ENCODE assay signal across 9 cellular contexts in the genomic region with DNA sequence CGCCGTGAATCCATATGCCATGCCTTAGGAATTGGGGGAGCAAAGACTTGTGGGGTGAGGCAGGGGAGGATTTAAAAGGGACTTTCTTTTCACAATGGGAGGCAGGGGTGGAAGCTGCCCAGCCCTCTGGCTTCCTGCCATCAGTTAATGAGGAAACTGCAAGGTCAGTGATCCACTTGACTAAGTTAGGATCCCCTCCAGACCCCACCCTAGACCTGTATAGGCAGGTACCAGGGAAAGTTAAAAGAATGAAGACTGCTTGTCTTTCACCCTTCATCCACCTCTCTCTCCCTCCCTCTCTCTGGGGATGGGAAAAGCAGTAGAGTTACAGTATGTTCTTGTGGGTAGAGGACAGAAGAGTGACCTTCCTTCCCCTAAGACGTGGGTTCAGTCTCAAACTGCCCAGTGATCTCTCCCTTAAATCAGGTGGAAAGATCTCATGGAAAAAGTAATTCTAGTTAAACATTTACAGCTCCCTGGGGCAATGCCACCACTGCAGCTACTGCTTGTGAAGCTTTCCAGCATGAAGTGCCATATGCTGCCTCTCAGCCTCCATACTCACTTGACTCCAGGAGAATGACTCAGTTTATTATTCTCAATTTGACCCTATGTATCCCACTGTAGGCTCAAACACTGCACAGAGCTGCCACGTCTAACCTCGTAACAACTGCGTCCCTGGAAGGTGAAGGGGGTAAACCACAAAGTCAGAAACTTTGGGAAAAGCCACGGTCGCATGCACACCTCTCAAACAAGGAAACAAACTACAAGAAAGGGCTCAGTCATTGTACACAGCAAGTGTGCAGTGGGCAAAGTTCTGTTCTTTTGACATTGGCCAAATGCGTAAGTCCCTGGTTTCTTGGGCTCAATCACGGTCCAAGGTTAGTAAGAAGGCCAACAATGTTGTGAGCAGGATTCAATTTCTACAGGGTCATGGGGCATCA. TPM values are rescaled to one million over a fixed set of nuclear protein-coding genes. Genes with fewer than 3 reads are reported as not detected.
DNase-seq lines count a peak whose midpoint lies in the region; ATAC-seq and TF ChIP-seq lines count a peak whose summit lies in the region.
"Had no signal": no experiment of that assay in that cellular context is flagged by ENCODE, and none has a peak within 500 bp of the region (broad histone marks: within the 10 kb centered on the region; RNA-seq: fewer than 3 reads in every experiment).

No MANE protein-coding gene starts in this region.

- H3K4me3 ChIP-seq in astrocyte of the spinal cord (ENCODE audit: low read depth, low read length) (peak overlapping the region; percentile 84), liver (ENCODE audit: low read depth in 1 of 3, low read length in 3 of 3) (peak overlapping the region; percentile 50 to 99 (median 99)), upper lobe of left lung (peak overlapping the region in 3 of 4 donors; percentile 70 to 95 (median 85))

- H3K9me3 Mint-ChIP-seq in activated naive CD4-positive, alpha-beta T cell treated with anti-CD3 and anti-CD28 coated beads, Interleukin-2, amount 50 U/mL, for 24 hours = no peaks in the 10 kb centered on the region

- DNase-seq in activated naive CD4-positive, alpha-beta T cell treated with anti-CD3 and anti-CD28 coated beads, Interleukin-2, amount 50 U/mL, for 16 hours = no peak
- DNase-seq in astrocyte of the spinal cord (ENCODE audit: low read depth, low spot score) = no peak
- DNase-seq in upper lobe of left lung = peak in 1 of 2 donors; percentile 33
- no peak for DNase-seq in AG08395 (ENCODE audit: low spot score)
- DNase-seq in head of caudate nucleus = no peak
- DNase-seq in HEK293T (ENCODE audit: extremely low spot score) = no peak

- 43% methylated on average over 10 of the region's 10 CpGs for WGBS in liver
- WGBS in upper lobe of left lung, 2 donors = 68 to 75% methylated on average over 10 of the region's 10 CpGs

- peaks cover 28% of the 10 kb centered on the region for H3K4me1 Mint-ChIP-seq in activated naive CD4-positive, alpha-beta T cell treated with anti-CD3 and anti-CD28 coated beads, Interleukin-2, amount 50 U/mL, for 24 hours

- ATAC-seq in upper lobe of left lung (ENCODE audit: low FRiP score in 2 of 2) = no peak

- CTCF ChIA-PET in HEK293T (lab: Yijun Ruan, JAX) = interaction anchor here (0.9 kb wide), 1 partner anchor 11 kb away, joined by 3 read pairs; no protein-coding TSS in a partner anchor

- H3K27ac Mint-ChIP-seq in activated naive CD4-positive, alpha-beta T cell treated with anti-CD3 and anti-CD28 coated beads, Interleukin-2, amount 50 U/mL, for 24 hours = no peak overlapping the region

- no peak for TF ChIP-seq RAD21 in liver (IDR thresholded peaks at IDR 0.05)

- H3K4me1 ChIP-seq in liver (ENCODE audit: control insufficient read depth in 4 of 4, insufficient read depth in 4 of 4, low read length in 3 of 4) (peaks cover 7 to 25% (median 18%) of the 10 kb centered on the region in 4 donors), upper lobe of left lung (peaks cover 18 to 24% (median 22%) of the 10 kb centered on the region in 4 donors)

- intact Hi-C loops in head of caudate nucleus (cut with DNase I) = no loop called here

- H3K27ac ChIP-seq in liver (ENCODE audit: low read depth in 1 of 2, low read length in 2 of 2) (peak overlapping the region; percentile 25 to 38), upper lobe of left lung (peak overlapping the region in 3 of 4 donors; percentile 55 to 92 (median 88))

- no peaks in the 10 kb centered on the region for H3K27me3 Mint-ChIP-seq in activated naive CD4-positive, alpha-beta T cell treated with anti-CD3 and anti-CD28 coated beads, Interleukin-2, amount 50 U/mL, for 24 hours

- peak overlapping the region; percentile 82 to 96 for H3K9ac ChIP-seq in liver (ENCODE audit: low read depth in 1 of 2, low read length in 2 of 2)

- H3K36me3 ChIP-seq in liver (ENCODE audit: control insufficient read depth in 4 of 4, insufficient read depth in 3 of 4, low read depth in 1 of 4, low read length in 3 of 4) (peaks cover 0 to 2% (median under 1%) of the 10 kb centered on the region in 4 donors), upper lobe of left lung (peaks cover 0 to 8% (median 0%) of the 10 kb centered on the region in 4 donors)

- no peak for TF ChIP-seq POLR2A in upper lobe of left lung (IDR thresholded peaks at IDR 0.05)

- POLR2A ChIA-PET in HEK293T (lab: Yijun Ruan, JAX) = interaction anchor here (0.6 to 2.1 kb wide), 5 partner anchors 17 to 66 kb away, joined by 3 to 16 read pairs (median 3); a partner anchor contains a TSS

- peak overlapping the region; percentile 96 for H3K4me3 Mint-ChIP-seq in activated naive CD4-positive, alpha-beta T cell treated with anti-CD3 and anti-CD28 coated beads, Interleukin-2, amount 50 U/mL, for 24 hours

- TF ChIP-seq CTCF in astrocyte of the spinal cord (IDR thresholded peaks at IDR 0.05; ENCODE audit: low read depth, low read length) = no peak
- no peak for TF ChIP-seq CTCF in liver (IDR thresholded peaks at IDR 0.05; ENCODE audit: low read depth, low read length, missing input control)
- TF ChIP-seq CTCF in upper lobe of left lung (IDR thresholded peaks at IDR 0.05) = no peak

- H3K27me3 ChIP-seq in liver (ENCODE audit: control insufficient read depth in 4 of 4, insufficient read depth in 4 of 4, low read length in 3 of 4) (no peaks in the 10 kb centered on the region), upper lobe of left lung (no peaks in the 10 kb centered on the region)

- no peak for TF ChIP-seq EP300 in upper lobe of left lung (IDR thresholded peaks at IDR 0.05)

- H3K9me3 ChIP-seq in liver (ENCODE audit: control insufficient read depth in 4 of 4, low read length in 3 of 4) = no peaks in the 10 kb centered on the region
- H3K9me3 ChIP-seq in upper lobe of left lung = no peaks in the 10 kb centered on the region

- peaks cover 8% of the 10 kb centered on the region for H3K36me3 Mint-ChIP-seq in activated naive CD4-positive, alpha-beta T cell treated with anti-CD3 and anti-CD28 coated beads, Interleukin-2, amount 50 U/mL, for 24 hours

- in situ Hi-C loops in astrocyte of the spinal cord (cut with HindIII; ENCODE audit: low sequenced_read_pairs) = no loop called here

TF ChIP-seq in liver, 16 proteins besides CTCF, POLR2A, EP300 and RAD21 (continues in another document):
- TF ChIP-seq FOXA2 (IDR thresholded peaks at IDR 0.05) (peak; percentile 34), HNF4A (conservative IDR thresholded peaks at IDR 0.05) (peak; percentile 58 to 72), JUND (IDR thresholded peaks at IDR 0.05) (peak; percentile 46 to 66), EGR1 (IDR thresholded peaks at IDR 0.05; ENCODE audit: low read depth in 2 of 2) (peak; percentile 44 to 94), NR2F2 (IDR thresholded peaks at IDR 0.05) (no peak), TAF1 (conservative IDR thresholded peaks at IDR 0.05) (peak; percentile 97), YY1 (IDR thresholded peaks at IDR 0.05) (peak; percentile 46), HNF4G (IDR thresholded peaks at IDR 0.05) (no peak)
- TF ChIP-seq, protein P1, sequence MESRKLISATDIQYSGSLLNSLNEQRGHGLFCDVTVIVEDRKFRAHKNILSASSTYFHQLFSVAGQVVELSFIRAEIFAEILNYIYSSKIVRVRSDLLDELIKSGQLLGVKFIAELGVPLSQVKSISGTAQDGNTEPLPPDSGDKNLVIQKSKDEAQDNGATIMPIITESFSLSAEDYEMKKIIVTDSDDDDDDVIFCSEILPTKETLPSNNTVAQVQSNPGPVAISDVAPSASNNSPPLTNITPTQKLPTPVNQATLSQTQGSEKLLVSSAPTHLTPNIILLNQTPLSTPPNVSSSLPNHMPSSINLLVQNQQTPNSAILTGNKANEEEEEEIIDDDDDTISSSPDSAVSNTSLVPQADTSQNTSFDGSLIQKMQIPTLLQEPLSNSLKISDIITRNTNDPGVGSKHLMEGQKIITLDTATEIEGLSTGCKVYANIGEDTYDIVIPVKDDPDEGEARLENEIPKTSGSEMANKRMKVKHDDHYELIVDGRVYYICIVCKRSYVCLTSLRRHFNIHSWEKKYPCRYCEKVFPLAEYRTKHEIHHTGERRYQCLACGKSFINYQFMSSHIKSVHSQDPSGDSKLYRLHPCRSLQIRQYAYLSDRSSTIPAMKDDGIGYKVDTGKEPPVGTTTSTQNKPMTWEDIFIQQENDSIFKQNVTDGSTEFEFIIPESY (IDR thresholded peaks at IDR 0.05) = peak; percentile 50

TF ChIP-seq in HEK293T, 16 proteins besides CTCF, POLR2A, EP300 and RAD21:
- no peak for TF ChIP-seq TARDBP (IDR thresholded peaks at IDR 0.05)
- no peak for TF ChIP-seq ZNF384 (IDR thresholded peaks at IDR 0.05)
- no peak for TF ChIP-seq SUZ12 (IDR thresholded peaks at IDR 0.05)
- TF ChIP-seq BHLHE40 (IDR thresholded peaks at IDR 0.05; ENCODE audit: borderline replicate concordance) = no peak
- TF ChIP-seq FOXK2 (IDR thresholded peaks at IDR 0.05) = no peak
- TF ChIP-seq LEF1 (IDR thresholded peaks at IDR 0.05; ENCODE audit: borderline replicate concordance) = no peak
TF ChIP-seq in HEK293T: peak in this region for 0.

RNA-seq across cellular contexts. Expression of a gene that starts 1.2 kb away (rescaled TPM):
- 10 to 100 TPM; 62.3 to 74.1 TPM for total RNA-seq in liver
- 100 to 1,000 TPM; 132 to 294 TPM for polyA plus RNA-seq in liver
- total RNA-seq in upper lobe of left lung = 10 to 100 TPM; 23.3 to 95.3 (median 67.4) TPM

RNA-seq across cellular contexts. Expression of a gene that starts 1.3 kb away (rescaled TPM):
- total RNA-seq in liver (under 1 TPM in 1 of 2 donors, not detected in 1; 0.93 TPM), upper lobe of left lung (1 to 10 TPM in 1 of 6 donors, under 1 TPM in 4, not detected in 1; 0.22 to 1.2 (median 0.39) TPM)
- under 1 TPM; 0.28 to 0.89 TPM for polyA plus RNA-seq in liver
- total RNA-seq: pulmonary artery endothelial cell had no signal

RNA-seq across cellular contexts. Expression of a gene that starts 16.9 kb away (rescaled TPM):
- total RNA-seq in liver = 1 to 10 TPM in 1 of 2 donors, under 1 TPM in 1; 0.33 to 7.5 TPM
- polyA plus RNA-seq in liver = under 1 TPM; 0.40 to 0.60 TPM
- total RNA-seq in upper lobe of left lung = 1 to 10 TPM in 1 of 6 donors, under 1 TPM in 3, not detected in 2; 0.15 to 1.8 (median 0.26) TPM

RNA-seq across cellular contexts. Expression of a gene that starts 24.1 kb away (rescaled TPM):
- 10 to 100 TPM; 40.9 to 43.0 TPM for total RNA-seq in liver
- polyA plus RNA-seq in liver = 10 to 100 TPM; 58.9 to 65.7 TPM
- total RNA-seq in upper lobe of left lung = 10 to 100 TPM; 19.0 to 54.6 (median 36.7) TPM

RNA-seq across cellular contexts. Expression of a gene that starts 26.7 kb away (rescaled TPM):
- 10 to 100 TPM; 47.6 to 64.1 TPM for total RNA-seq in liver
- 10 to 100 TPM; 37.7 to 44.2 TPM for polyA plus RNA-seq in liver
- total RNA-seq in upper lobe of left lung = 100 to 1,000 TPM in 3 of 6 donors, 10 to 100 TPM in 3; 83.0 to 167 (median 101) TPM
